18 cellular contexts compared by ENCODE assay signal in genomic region chr5:156471893-156472292, GRCh38.
A peak's percentile ranks its signal among the peaks of the same experiment; 100 is the strongest.
DNase-seq lines count a peak whose midpoint lies in the region; ATAC-seq and TF ChIP-seq lines count a peak whose summit lies in the region.
"Had no signal": no experiment of that assay in that cellular context is flagged by ENCODE, and none has a peak within 500 bp of the region (broad histone marks: within the 10 kb centered on the region; RNA-seq: fewer than 3 reads in every experiment).

No MANE protein-coding gene starts in this region.

- no peaks in the 10 kb centered on the region for H3K27me3 ChIP-seq in gastroesophageal sphincter

- peak overlapping the region; percentile 31 for H3K27ac Mint-ChIP-seq in activated naive CD8-positive, alpha-beta T cell treated with anti-CD3 and anti-CD28 coated beads for 36 hours
- H3K27ac Mint-ChIP-seq in activated naive CD8-positive, alpha-beta T cell treated with anti-CD3 and anti-CD28 coated beads, Interleukin-2, amount 50 U/mL, for 24 hours: no peak overlapping the region
- H3K27ac Mint-ChIP-seq: CD4-positive, alpha-beta T cell; GM23338; HFFc6 had no signal

- H3K9me3 ChIP-seq in gastroesophageal sphincter: no peaks in the 10 kb centered on the region
- H3K9me3 ChIP-seq: Caco-2 had no signal

- H3K27ac ChIP-seq in gastroesophageal sphincter: peak overlapping the region in 3 of 4 donors; percentile 18 to 79 (median 56)
- H3K27ac ChIP-seq: C4-2B had no signal

- DNase-seq in activated naive CD8-positive, alpha-beta T cell treated with anti-CD3 and anti-CD28 coated beads for 36 hours: no peak
- no peak for DNase-seq in activated naive CD8-positive, alpha-beta T cell treated with anti-CD3 and anti-CD28 coated beads, Interleukin-2, amount 50 U/mL, for 24 hours
- peak; percentile 45 for DNase-seq in NCI-H69 (lab: John Stamatoyannopoulos, UW)
- DNase-seq in RPMI8226: no peak
- DNase-seq in inferior parietal cortex (ENCODE audit: extremely low spot score): no peak
- DNase-seq: AML-193; Caco-2; CD4-positive, alpha-beta T cell; DMS153; DMS79; GDM1; H7; HFFc6; IMR-90 had no signal

- peaks cover 2% of the 10 kb centered on the region for H3K4me1 Mint-ChIP-seq in activated naive CD8-positive, alpha-beta T cell treated with anti-CD3 and anti-CD28 coated beads for 36 hours
- peaks cover 8% of the 10 kb centered on the region for H3K4me1 Mint-ChIP-seq in activated naive CD8-positive, alpha-beta T cell treated with anti-CD3 and anti-CD28 coated beads, Interleukin-2, amount 50 U/mL, for 24 hours

- no peak overlapping the region for H3K4me3 Mint-ChIP-seq in activated naive CD8-positive, alpha-beta T cell treated with anti-CD3 and anti-CD28 coated beads for 36 hours
- no peak overlapping the region for H3K4me3 Mint-ChIP-seq in activated naive CD8-positive, alpha-beta T cell treated with anti-CD3 and anti-CD28 coated beads, Interleukin-2, amount 50 U/mL, for 24 hours
- H3K4me3 Mint-ChIP-seq: CD4-positive, alpha-beta T cell; GM23338; HFFc6 had no signal

- TF ChIP-seq CTCF in gastroesophageal sphincter (IDR thresholded peaks at IDR 0.05): no peak

- WGBS in gastroesophageal sphincter (ENCODE audit: low coverage in 1 of 2), 2 donors: 63 to 77% methylated on average over 3 of the region's 3 CpGs

- peaks cover 27% of the 10 kb centered on the region for H3K27me3 Mint-ChIP-seq in activated naive CD8-positive, alpha-beta T cell treated with anti-CD3 and anti-CD28 coated beads for 36 hours
- peaks cover 4% of the 10 kb centered on the region for H3K27me3 Mint-ChIP-seq in activated naive CD8-positive, alpha-beta T cell treated with anti-CD3 and anti-CD28 coated beads, Interleukin-2, amount 50 U/mL, for 24 hours
- H3K27me3 Mint-ChIP-seq: CD4-positive, alpha-beta T cell had no signal

- no peak for TF ChIP-seq EP300 in gastroesophageal sphincter (IDR thresholded peaks at IDR 0.05)

- no peak for ATAC-seq in activated naive CD8-positive, alpha-beta T cell treated with anti-CD3 and anti-CD28 coated beads, Interleukin-2, amount 50 U/mL, for 24 hours
- no peak for ATAC-seq in gastroesophageal sphincter
- ATAC-seq: GM23338, HCT116 had no signal

- H3K36me3 Mint-ChIP-seq in activated naive CD8-positive, alpha-beta T cell treated with anti-CD3 and anti-CD28 coated beads for 36 hours: no peaks in the 10 kb centered on the region
- H3K36me3 Mint-ChIP-seq in activated naive CD8-positive, alpha-beta T cell treated with anti-CD3 and anti-CD28 coated beads, Interleukin-2, amount 50 U/mL, for 24 hours (ENCODE audit: low read depth): no peaks in the 10 kb centered on the region

- H3K4me1 ChIP-seq in gastroesophageal sphincter: peaks cover 13 to 71% (median 22%) of the 10 kb centered on the region in 3 donors
- H3K4me1 ChIP-seq: Caco-2 had no signal

- no peaks in the 10 kb centered on the region for H3K36me3 ChIP-seq in gastroesophageal sphincter

- H3K9me3 Mint-ChIP-seq in activated naive CD8-positive, alpha-beta T cell treated with anti-CD3 and anti-CD28 coated beads for 36 hours: no peaks in the 10 kb centered on the region
- no peaks in the 10 kb centered on the region for H3K9me3 Mint-ChIP-seq in activated naive CD8-positive, alpha-beta T cell treated with anti-CD3 and anti-CD28 coated beads, Interleukin-2, amount 50 U/mL, for 24 hours
- H3K9me3 Mint-ChIP-seq: CD4-positive, alpha-beta T cell; GM23338; HFFc6 had no signal

- no peak overlapping the region for H3K4me3 ChIP-seq in gastroesophageal sphincter
- H3K4me3 ChIP-seq: GM23338 had no signal

- no peak for TF ChIP-seq POLR2A in gastroesophageal sphincter (IDR thresholded peaks at IDR 0.05)
